ENCODE assay signal across 1 cellular context in the genomic region with DNA sequence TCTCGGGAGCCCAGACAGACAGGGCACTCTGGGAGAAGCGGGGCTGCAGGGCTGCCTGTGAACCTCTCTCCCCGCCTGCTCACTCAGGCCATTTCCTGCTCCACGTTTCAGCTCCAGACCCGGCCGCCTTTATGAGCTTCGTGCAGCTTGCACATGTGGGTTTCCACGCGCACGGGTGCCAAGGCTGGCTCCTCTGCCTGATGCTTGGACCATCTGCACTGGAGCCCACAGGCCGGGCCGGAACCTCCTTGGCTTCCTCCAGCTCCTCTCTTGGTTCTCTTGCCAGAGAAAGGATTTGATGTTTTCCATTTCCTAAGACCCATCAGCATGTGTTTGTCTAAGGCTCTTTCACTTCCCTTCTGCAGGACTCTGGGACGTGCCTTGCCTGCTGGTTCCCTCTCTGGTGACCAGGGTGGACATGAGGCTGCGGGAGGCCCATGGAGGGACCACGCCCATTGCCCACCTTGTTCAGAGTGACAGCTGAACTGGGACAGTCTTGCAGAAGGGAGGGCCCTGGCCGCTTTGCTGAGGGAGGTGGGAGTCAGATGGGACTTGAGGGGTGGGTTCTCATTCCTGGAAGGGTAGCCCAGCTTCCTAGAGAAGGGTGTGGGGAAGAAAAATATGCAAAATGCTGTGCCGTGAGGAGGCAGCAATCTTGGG.
TF ChIP-seq lines count a peak whose summit lies in the region.

No MANE protein-coding gene starts in this region.

TF ChIP-seq in H1, 55 proteins besides CTCF, POLR2A, EP300 and RAD21:
- TF ChIP-seq HDAC6 (IDR thresholded peaks at IDR 0.05; ENCODE audit: low read depth, low read length), result no peak
- no peak for TF ChIP-seq JUN (IDR thresholded peaks at IDR 0.05; ENCODE audit: low read depth, low read length)
- TF ChIP-seq SP2 (IDR thresholded peaks at IDR 0.05; ENCODE audit: low read length), result no peak
- no peak for TF ChIP-seq CBX5 (IDR thresholded peaks at IDR 0.05; ENCODE audit: low read depth, low read length)
- no peak for TF ChIP-seq TCF12 (IDR thresholded peaks at IDR 0.05; ENCODE audit: low read depth, low read length)
- TF ChIP-seq ATF2 (IDR thresholded peaks at IDR 0.05; ENCODE audit: low read length), result no peak
